ENCODE assay signal across 11 cellular contexts in the genomic region with DNA sequence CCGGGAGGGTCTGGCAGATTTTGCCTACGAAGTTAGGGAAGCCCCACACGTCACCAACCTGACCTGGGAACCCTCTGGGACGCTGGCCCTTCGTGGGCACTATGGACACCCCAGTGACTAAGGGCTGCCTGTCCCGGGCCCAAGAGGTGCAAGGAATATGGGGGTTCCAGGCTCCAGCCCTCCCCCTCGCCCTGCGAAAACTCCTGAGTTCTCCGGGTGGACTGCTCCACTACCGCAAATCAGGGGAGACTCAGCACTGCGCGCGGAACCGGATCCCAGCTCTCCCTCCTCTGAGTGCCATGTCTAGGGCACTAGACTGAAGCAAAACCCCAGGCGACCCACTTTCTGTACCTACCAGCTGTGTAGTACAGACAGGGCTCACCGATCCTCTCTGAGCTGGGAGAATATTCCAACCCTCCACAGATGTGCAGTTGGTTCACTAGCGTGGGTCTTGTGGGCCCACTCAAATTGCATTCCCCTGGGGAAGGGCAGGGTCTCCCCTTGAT. TPM values are rescaled to one million over a fixed set of nuclear protein-coding genes. Genes with fewer than 3 reads are reported as not detected.
A peak's percentile ranks its signal among the peaks of the same experiment; 100 is the strongest.
DNase-seq lines count a peak whose midpoint lies in the region; ATAC-seq, FAIRE-seq and TF ChIP-seq lines count a peak whose summit lies in the region.
"Had no signal": no experiment of that assay in that cellular context is flagged by ENCODE, and none has a peak within 500 bp of the region (broad histone marks: within the 10 kb centered on the region; RNA-seq: fewer than 3 reads in every experiment).

A gene with protein sequence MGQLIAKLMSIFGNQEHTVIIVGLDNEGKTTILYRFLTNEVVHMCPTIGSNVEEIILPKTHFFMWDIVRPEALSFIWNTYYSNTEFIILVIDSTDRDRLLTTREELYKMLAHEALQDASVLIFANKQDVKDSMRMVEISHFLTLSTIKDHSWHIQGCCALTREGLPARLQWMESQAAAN (minus strand): TSS at position 318 of the 506 bp plus-strand sequence. CDS start 401 bp downstream, outside the sequence.

- no peak within 1 kb of the TSS for H3K18ac ChIP-seq in IMR-90 (ENCODE audit: low read depth, low read length)

- peak within 1 kb of the TSS; percentile 17 for H2AK9ac ChIP-seq in IMR-90 (replicated peaks; ENCODE audit: low read depth, low read length, poor library complexity)

- ATAC-seq in IMR-90 (ENCODE audit: low read depth) (no peak), GM19452 (IDR thresholded peaks at IDR 0.05; ENCODE audit: unreplicated experiment) (no peak)

- H3K4me1 ChIP-seq in IMR-90 (ENCODE audit: control insufficient read depth, insufficient read depth, low read length) (peaks cover 5% of the 10 kb centered on the region; the same call in 1 of the 2 replicates), endodermal cell (ENCODE audit: control insufficient read depth, insufficient read depth, low read length) (no peaks in the 10 kb centered on the region)

- H3K27ac ChIP-seq in IMR-90 (ENCODE audit: insufficient read depth, low read length) (no peak within 1 kb of the TSS), endodermal cell (ENCODE audit: low read depth, low read length) (no peak within 1 kb of the TSS)
- H3K27ac ChIP-seq: SJSA1 had no signal

- H2BK20ac ChIP-seq in IMR-90 (ENCODE audit: low read depth, low read length): no peak within 1 kb of the TSS

- 0 out of 2 replicates have a peak within 1 kb of the TSS, but pooled peaks have one; percentile 2 for H2BK120ac ChIP-seq in IMR-90 (ENCODE audit: low read depth, low read length)

- peak within 1 kb of the TSS; percentile 6 for H3K4ac ChIP-seq in IMR-90 (ENCODE audit: low read depth, low read length)

- peak within 1 kb of the TSS; percentile 65 for H4K5ac ChIP-seq in IMR-90 (ENCODE audit: low read depth, low read length)

- 58% methylated on average over 12 of the region's 17 CpGs; no CpG with 5 or more reads in 1 of the 2 experiments for WGBS in IMR-90 (ENCODE audit: extremely low coverage in 2 of 2, insufficient read length in 1 of 2), 2 experiments
- 76 to 86% methylated on average over 13 to 17 of the region's 17 CpGs for WGBS in endodermal cell (ENCODE audit: insufficient coverage in 1 of 2, insufficient read length in 1 of 2), 2 experiments

- peak within 1 kb of the TSS; percentile 7; the same call in 1 of the 2 replicates for H3K9ac ChIP-seq in IMR-90 (ENCODE audit: low read depth, low read length)
- H3K9ac ChIP-seq in endodermal cell (ENCODE audit: extremely low read depth, low read length, poor library complexity, severe bottlenecking): no peak within 1 kb of the TSS

- dilution Hi-C loops in IMR-90 (cut with HindIII; ENCODE audit: low sequenced_read_pairs, unreplicated experiment): no loop called here

- no peak within 1 kb of the TSS for H2BK5ac ChIP-seq in IMR-90 (ENCODE audit: low read depth, low read length, poor library complexity, severe bottlenecking)

- no peak for TF ChIP-seq RAD21 in IMR-90 (IDR thresholded peaks at IDR 0.05; ENCODE audit: low read length)

- H3K56ac ChIP-seq in IMR-90 (ENCODE audit: extremely low read depth, insufficient read depth, low read length): no peak within 1 kb of the TSS; the same call in 1 of the 2 replicates

- POLR2A ChIA-PET in AG04449 (lab: Yijun Ruan, JAX): no interaction called here
- POLR2A ChIA-PET in IMR-90 (lab: Charles Lee; ENCODE audit: unreplicated experiment): no interaction called here

- H3K9me3 ChIP-seq in IMR-90 (ENCODE audit: control insufficient read depth, insufficient read depth, low read length) (no peaks in the 10 kb centered on the region), endodermal cell (ENCODE audit: control insufficient read depth, low read length) (no peaks in the 10 kb centered on the region)
- H3K9me3 ChIP-seq: SJSA1 had no signal

- H2AK5ac ChIP-seq in IMR-90 (ENCODE audit: low read depth, low read length): peak within 1 kb of the TSS; percentile 25; the same call in 1 of the 2 replicates

- peaks cover 7% of the 10 kb centered on the region for H3K9me3 Mint-ChIP-seq in endodermal cell
- peaks cover 9% of the 10 kb centered on the region for H3K9me3 Mint-ChIP-seq in nephron progenitor cell

- H3K27me3 Mint-ChIP-seq in endodermal cell (ENCODE audit: insufficient read depth): peaks cover 50% of the 10 kb centered on the region
- H3K27me3 Mint-ChIP-seq in nephron progenitor cell (ENCODE audit: low read depth, poor library complexity): peaks cover 54% of the 10 kb centered on the region

- no peaks in the 10 kb centered on the region for H4K20me1 ChIP-seq in IMR-90 (ENCODE audit: insufficient read depth, low read length)

- CTCF ChIA-PET in AG04449 (lab: Yijun Ruan, JAX) (interaction anchor here (0.9 to 10.9 kb wide), 17 partner anchors 8 to 286 kb away, joined by 3 to 208 read pairs (median 6); a partner anchor contains a TSS), IMR-90 (lab: Yijun Ruan, JAX) (interaction anchor here (1.5 to 1.8 kb wide), 3 partner anchors 9 to 166 kb away, joined by 5 to 10 read pairs (median 6); no protein-coding TSS in a partner anchor)

- intact Hi-C loops in IMR-90 (cut with micrococcal nuclease): no loop called here

- in situ Hi-C loops in IMR-90 (cut with MboI; ENCODE audit: low sequenced_read_pairs): no loop called here

- DNase-seq in AG04449 (ENCODE audit: low read depth, low spot score): no peak
- DNase-seq in IMR-90: no peak
- DNase-seq in endodermal cell: no peak
- no peak for DNase-seq in nephron progenitor cell
- no peak for DNase-seq in GF-D8 (lab: John Stamatoyannopoulos, UW)
- DNase-seq in GM12892 (ENCODE audit: insufficient read length): no peak
- no peak for DNase-seq in kidney tubule cell (ENCODE audit: low spot score)

- TF ChIP-seq POLR2A in IMR-90 (IDR thresholded peaks at IDR 0.05; ENCODE audit: low read depth, low read length) (no peak), GM12892 (IDR thresholded peaks at IDR 0.05; ENCODE audit: low read depth, low read length) (no peak)

- peak within 1 kb of the TSS; percentile 92 for H2AFZ ChIP-seq in IMR-90 (replicated peaks; ENCODE audit: low read length, poor library complexity)

- no peak within 1 kb of the TSS for H4K91ac ChIP-seq in IMR-90 (ENCODE audit: insufficient read depth, low read depth, low read length)

- FAIRE-seq in GM12892 (lab: Jason Lieb, UNC): no peak

- no peak within 1 kb of the TSS for H3K27ac Mint-ChIP-seq in endodermal cell
- H3K27ac Mint-ChIP-seq in nephron progenitor cell: peak within 1 kb of the TSS; percentile 11

- peaks cover 4% of the 10 kb centered on the region for H3K4me1 Mint-ChIP-seq in endodermal cell
- H3K4me1 Mint-ChIP-seq in nephron progenitor cell: peaks cover 45% of the 10 kb centered on the region

- H4K8ac ChIP-seq in IMR-90 (ENCODE audit: low read depth in 2 of 2, low read length in 2 of 2): peak within 1 kb of the TSS; percentile 12 to 81; a peak in 2 of 4 replicates

- H3K4me3 ChIP-seq in AG04449 (ENCODE audit: low read depth, low read length): peak within 1 kb of the TSS; percentile 55
- peak within 1 kb of the TSS; percentile 55 for H3K4me3 ChIP-seq in IMR-90 (ENCODE audit: insufficient read depth, low read depth, low read length)
- peak within 1 kb of the TSS; percentile 87 for H3K4me3 ChIP-seq in endodermal cell (ENCODE audit: low read length)

- H3K36me3 ChIP-seq in IMR-90 (ENCODE audit: control insufficient read depth, insufficient read depth, low read length): no peaks in the 10 kb centered on the region
- no peaks in the 10 kb centered on the region for H3K36me3 ChIP-seq in endodermal cell (ENCODE audit: control insufficient read depth, insufficient read depth, low read length)
- H3K36me3 ChIP-seq: SJSA1 had no signal

- H3K27me3 ChIP-seq in IMR-90 (ENCODE audit: control insufficient read depth, insufficient read depth, low read length) (peaks cover 31% of the 10 kb centered on the region), endodermal cell (ENCODE audit: control insufficient read depth, insufficient read depth, low read length, poor library complexity, severe bottlenecking) (peaks cover 24% of the 10 kb centered on the region)
- H3K27me3 ChIP-seq: SJSA1 had no signal

- no peak for TF ChIP-seq CTCF in AG04449 (IDR thresholded peaks at IDR 0.05; ENCODE audit: insufficient read depth, low read length, missing control alignments)
- no peak for TF ChIP-seq CTCF in IMR-90 (conservative IDR thresholded peaks at IDR 0.05; ENCODE audit: low read depth, low read length)
- no peak for TF ChIP-seq CTCF in endodermal cell (conservative IDR thresholded peaks at IDR 0.05)
- no peak for TF ChIP-seq CTCF in nephron progenitor cell (IDR thresholded peaks at IDR 0.05)

- H3K36me3 Mint-ChIP-seq in endodermal cell (ENCODE audit: low read depth) (no peaks in the 10 kb centered on the region), nephron progenitor cell (ENCODE audit: low read depth) (no peaks in the 10 kb centered on the region)

- H3K4me2 ChIP-seq in IMR-90 (ENCODE audit: low read depth, low read length): peak within 1 kb of the TSS; percentile 91

- H3K23ac ChIP-seq in IMR-90 (ENCODE audit: low read depth, low read length): peak within 1 kb of the TSS; percentile 26

- H2BK15ac ChIP-seq in IMR-90 (ENCODE audit: low read depth, low read length): no peak within 1 kb of the TSS

- peaks cover 6% of the 10 kb centered on the region for H3K9me1 ChIP-seq in IMR-90 (ENCODE audit: insufficient read depth, low read length)

- H3K4me3 Mint-ChIP-seq in endodermal cell (peak within 1 kb of the TSS; percentile 77), nephron progenitor cell (peak within 1 kb of the TSS; percentile 86)

- no TSS peak for BruUV-seq in IMR-90 (replicated peaks; lab: Mats Ljungman, UMichigan)

- H3K79me1 ChIP-seq in IMR-90 (ENCODE audit: low read depth in 1 of 2, low read length in 2 of 2): no peaks in the 10 kb centered on the region

- H3K14ac ChIP-seq in IMR-90 (replicated peaks; ENCODE audit: low read depth, low read length): peak within 1 kb of the TSS; percentile 10; the same call in 1 of the 2 replicates

TF ChIP-seq in IMR-90, 13 proteins besides CTCF, POLR2A, EP300 and RAD21:
- no peak for TF ChIP-seq SMC3 (IDR thresholded peaks at IDR 0.05; ENCODE audit: low read depth, low read length)
- no peak for TF ChIP-seq RFX5 (IDR thresholded peaks at IDR 0.05; ENCODE audit: low read depth, low read length)

RNA-seq across cellular contexts. Expression of the gene that starts here (rescaled TPM):
- total RNA-seq in IMR-90 (2012; rRNA removed) (not detected in 2 replicates), endodermal cell (not detected)
- polyA plus RNA-seq in IMR-90 (2012; rRNA removed): not detected in 2 replicates
- not detected in 2 replicates for polyA plus RNA-seq in IMR-90 (2012; cell fraction: cytosol; rRNA removed)
- polyA plus RNA-seq in IMR-90 (2012; cell fraction: nucleus; rRNA removed; ENCODE audit: low replicate concordance): not detected in 2 replicates
- polyA plus RNA-seq in endodermal cell (2013, experiment 1 of 2): not detected
- not detected for polyA plus RNA-seq in endodermal cell (2013, experiment 2 of 2)
- not detected for polyA plus RNA-seq in GM12892 (2012; ENCODE audit: missing spikeins)
- total RNA-seq: glomerular endothelial cell, SJSA1, subcutaneous adipose tissue had no signal
